ENCODE assay signal across 1 cellular context in the genomic region with DNA sequence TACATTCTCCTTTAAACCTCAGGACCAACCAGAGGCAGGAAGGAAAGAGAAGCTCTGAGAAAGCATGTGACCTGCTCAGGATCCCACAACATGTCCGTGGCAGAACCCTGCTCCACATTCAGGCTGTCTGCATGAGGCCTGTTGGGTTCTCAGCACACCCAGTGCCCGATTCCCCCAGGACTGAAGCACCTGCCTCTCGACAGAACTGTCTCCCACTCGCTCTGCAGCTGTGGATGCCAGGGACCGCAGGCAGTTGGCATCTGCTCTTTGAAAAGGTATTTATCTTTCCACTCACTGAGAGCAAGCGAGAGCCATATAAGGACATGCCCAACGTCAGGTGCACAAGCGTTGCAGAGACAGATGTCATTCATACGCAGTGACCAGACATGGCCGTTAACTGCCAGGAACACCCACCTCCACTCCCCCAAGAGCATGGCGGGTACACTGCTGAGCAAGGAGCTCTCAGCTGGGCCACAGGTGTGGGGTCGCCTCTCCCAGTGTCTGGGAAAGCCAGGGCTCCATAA.
TF ChIP-seq lines count a peak whose summit lies in the region.

No MANE protein-coding gene starts in this region.

TF ChIP-seq in A549, 52 proteins besides CTCF, POLR2A, EP300 and RAD21 (continued from another document):
- TF ChIP-seq, protein P1, sequence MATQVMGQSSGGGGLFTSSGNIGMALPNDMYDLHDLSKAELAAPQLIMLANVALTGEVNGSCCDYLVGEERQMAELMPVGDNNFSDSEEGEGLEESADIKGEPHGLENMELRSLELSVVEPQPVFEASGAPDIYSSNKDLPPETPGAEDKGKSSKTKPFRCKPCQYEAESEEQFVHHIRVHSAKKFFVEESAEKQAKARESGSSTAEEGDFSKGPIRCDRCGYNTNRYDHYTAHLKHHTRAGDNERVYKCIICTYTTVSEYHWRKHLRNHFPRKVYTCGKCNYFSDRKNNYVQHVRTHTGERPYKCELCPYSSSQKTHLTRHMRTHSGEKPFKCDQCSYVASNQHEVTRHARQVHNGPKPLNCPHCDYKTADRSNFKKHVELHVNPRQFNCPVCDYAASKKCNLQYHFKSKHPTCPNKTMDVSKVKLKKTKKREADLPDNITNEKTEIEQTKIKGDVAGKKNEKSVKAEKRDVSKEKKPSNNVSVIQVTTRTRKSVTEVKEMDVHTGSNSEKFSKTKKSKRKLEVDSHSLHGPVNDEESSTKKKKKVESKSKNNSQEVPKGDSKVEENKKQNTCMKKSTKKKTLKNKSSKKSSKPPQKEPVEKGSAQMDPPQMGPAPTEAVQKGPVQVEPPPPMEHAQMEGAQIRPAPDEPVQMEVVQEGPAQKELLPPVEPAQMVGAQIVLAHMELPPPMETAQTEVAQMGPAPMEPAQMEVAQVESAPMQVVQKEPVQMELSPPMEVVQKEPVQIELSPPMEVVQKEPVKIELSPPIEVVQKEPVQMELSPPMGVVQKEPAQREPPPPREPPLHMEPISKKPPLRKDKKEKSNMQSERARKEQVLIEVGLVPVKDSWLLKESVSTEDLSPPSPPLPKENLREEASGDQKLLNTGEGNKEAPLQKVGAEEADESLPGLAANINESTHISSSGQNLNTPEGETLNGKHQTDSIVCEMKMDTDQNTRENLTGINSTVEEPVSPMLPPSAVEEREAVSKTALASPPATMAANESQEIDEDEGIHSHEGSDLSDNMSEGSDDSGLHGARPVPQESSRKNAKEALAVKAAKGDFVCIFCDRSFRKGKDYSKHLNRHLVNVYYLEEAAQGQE (IDR thresholded peaks at IDR 0.05) = no peak
- TF ChIP-seq MAZ (IDR thresholded peaks at IDR 0.05; ENCODE audit: borderline replicate concordance, low read depth, low read length) (no peak), NFE2L2 (conservative IDR thresholded peaks at IDR 0.05; ENCODE audit: low read length) (no peak), ESRRA (IDR thresholded peaks at IDR 0.05; ENCODE audit: borderline replicate concordance, low read length) (no peak), FOXS1 (CRISPR knock-in tag; IDR thresholded peaks at IDR 0.05) (no peak)
- TF ChIP-seq, protein P2, sequence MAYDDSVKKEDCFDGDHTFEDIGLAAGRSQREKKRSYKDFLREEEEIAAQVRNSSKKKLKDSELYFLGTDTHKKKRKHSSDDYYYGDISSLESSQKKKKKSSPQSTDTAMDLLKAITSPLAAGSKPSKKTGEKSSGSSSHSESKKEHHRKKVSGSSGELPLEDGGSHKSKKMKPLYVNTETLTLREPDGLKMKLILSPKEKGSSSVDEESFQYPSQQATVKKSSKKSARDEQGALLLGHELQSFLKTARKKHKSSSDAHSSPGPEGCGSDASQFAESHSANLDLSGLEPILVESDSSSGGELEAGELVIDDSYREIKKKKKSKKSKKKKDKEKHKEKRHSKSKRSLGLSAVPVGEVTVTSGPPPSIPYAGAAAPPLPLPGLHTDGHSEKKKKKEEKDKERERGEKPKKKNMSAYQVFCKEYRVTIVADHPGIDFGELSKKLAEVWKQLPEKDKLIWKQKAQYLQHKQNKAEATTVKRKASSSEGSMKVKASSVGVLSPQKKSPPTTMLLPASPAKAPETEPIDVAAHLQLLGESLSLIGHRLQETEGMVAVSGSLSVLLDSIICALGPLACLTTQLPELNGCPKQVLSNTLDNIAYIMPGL (CRISPR knock-in tag; IDR thresholded peaks at IDR 0.05; ENCODE audit: borderline replicate concordance) = no peak
TF ChIP-seq in A549: peak in this region for 0.
